1 cellular context compared by ENCODE assay signal in genomic region chr17:57858838-57859237, GRCh38.
TF ChIP-seq lines count a peak whose summit lies in the region.

No MANE protein-coding gene starts in this region.

TF ChIP-seq in A549, 52 proteins besides CTCF, POLR2A, EP300 and RAD21 (continued from another document):
- TF ChIP-seq CHD4 (IDR thresholded peaks at IDR 0.05; ENCODE audit: borderline replicate concordance) (no peak), ZFP36 (IDR thresholded peaks at IDR 0.05; ENCODE audit: borderline replicate concordance, partially characterized antibody) (no peak), CHD2 (IDR thresholded peaks at IDR 0.05; ENCODE audit: low read length, partially characterized antibody) (no peak), PHF8 (IDR thresholded peaks at IDR 0.05; ENCODE audit: borderline replicate concordance, low read depth) (no peak), EHMT2 (IDR thresholded peaks at IDR 0.05; ENCODE audit: low read depth) (no peak), HMGXB4 (CRISPR knock-in tag; IDR thresholded peaks at IDR 0.05; ENCODE audit: borderline replicate concordance) (no peak), KDM5A (IDR thresholded peaks at IDR 0.05) (no peak), POLR2AphosphoS2 (conservative IDR thresholded peaks at IDR 0.05; ENCODE audit: low read length) (no peak), E2F6 (IDR thresholded peaks at IDR 0.05; ENCODE audit: borderline replicate concordance, low read depth) (no peak), SMC3 (IDR thresholded peaks at IDR 0.05) (no peak), BHLHE40 (IDR thresholded peaks at IDR 0.05; ENCODE audit: low read depth, low read length) (no peak), USF2 (IDR thresholded peaks at IDR 0.05) (no peak), JUN (IDR thresholded peaks at IDR 0.05) (no peak), MYC (IDR thresholded peaks at IDR 0.05; ENCODE audit: borderline replicate concordance, low read length) (no peak), REST (IDR thresholded peaks at IDR 0.05) (no peak), GATA3 (IDR thresholded peaks at IDR 0.05; ENCODE audit: borderline replicate concordance) (no peak), HEYL (CRISPR knock-in tag; IDR thresholded peaks at IDR 0.05) (no peak), MAFK (IDR thresholded peaks at IDR 0.05; ENCODE audit: partially characterized antibody) (no peak)
